13 cellular contexts compared by ENCODE assay signal in genomic region chr10:112738586-112739218, GRCh38.
DNase-seq lines count a peak whose midpoint lies in the region; ATAC-seq and TF ChIP-seq lines count a peak whose summit lies in the region.
"Had no signal": no experiment of that assay in that cellular context is flagged by ENCODE, and none has a peak within 500 bp of the region (broad histone marks: within the 10 kb centered on the region; RNA-seq: fewer than 3 reads in every experiment).

No MANE protein-coding gene starts in this region.

- H3K9me3 Mint-ChIP-seq in progenitor cell of endocrine pancreas (ENCODE audit: low read depth) = no peaks in the 10 kb centered on the region

- DNase-seq in ELF-1 (ENCODE audit: low read depth, low spot score) (peak; percentile 44), body of pancreas (peak; percentile 30 to 58 (median 42)), islet precursor cell (peak; percentile 69), progenitor cell of endocrine pancreas (ENCODE audit: low spot score, unreplicated experiment) (no peak), NCI-H187 (lab: John Stamatoyannopoulos, UW) (no peak)
- no peak for DNase-seq in activated CD4-positive, alpha-beta T cell treated with anti-CD3 and anti-CD28 coated beads for 4 hours
- DNase-seq in activated CD8-positive, alpha-beta memory T cell treated with anti-CD3 and anti-CD28 coated beads, Interleukin-2, amount 50 U/mL, for 48 hours = no peak
- DNase-seq: ACHN; CD4-positive, alpha-beta T cell; NCI-H1417; NCI-H2029; NCI-H524 had no signal

- TF ChIP-seq CTCF in body of pancreas (IDR thresholded peaks at IDR 0.05) (no peak), progenitor cell of endocrine pancreas (IDR thresholded peaks at IDR 0.05; ENCODE audit: unreplicated experiment) (no peak)

- H3K27me3 Mint-ChIP-seq in progenitor cell of endocrine pancreas = no peaks in the 10 kb centered on the region
- H3K27me3 Mint-ChIP-seq: B cell; CD4-positive, alpha-beta T cell had no signal

- no peak for TF ChIP-seq POLR2A in body of pancreas (IDR thresholded peaks at IDR 0.05)

- no peak overlapping the region for H3K4me3 ChIP-seq in body of pancreas

- no peaks in the 10 kb centered on the region for H3K27me3 ChIP-seq in body of pancreas

- no peak overlapping the region for H3K27ac ChIP-seq in body of pancreas

- peak overlapping the region; percentile 89 for H3K27ac Mint-ChIP-seq in progenitor cell of endocrine pancreas
- H3K27ac Mint-ChIP-seq: B cell; CD4-positive, alpha-beta T cell had no signal

- H3K4me1 Mint-ChIP-seq in progenitor cell of endocrine pancreas (ENCODE audit: low read depth) = peaks cover 66% of the 10 kb centered on the region
- H3K4me1 Mint-ChIP-seq: B cell had no signal

- ATAC-seq in body of pancreas = peak; percentile 41

- peaks cover 42% of the 10 kb centered on the region for H3K4me1 ChIP-seq in body of pancreas

- no peaks in the 10 kb centered on the region for H3K36me3 ChIP-seq in body of pancreas (replicated peaks in 1 of 2; ENCODE audit: insufficient read depth in 1 of 2, low read depth in 2 of 2)

- H3K4me3 Mint-ChIP-seq in progenitor cell of endocrine pancreas (ENCODE audit: low read depth) = no peak overlapping the region
- H3K4me3 Mint-ChIP-seq: B cell; CD4-positive, alpha-beta T cell had no signal

- intact Hi-C loops in body of pancreas (cut with DNase I) = no loop called here

- H3K9me3 ChIP-seq in body of pancreas = no peaks in the 10 kb centered on the region

- 52 to 62% methylated on average over 8 to 9 of the region's 9 CpGs for WGBS in body of pancreas, 2 donors

- no peaks in the 10 kb centered on the region for H3K36me3 Mint-ChIP-seq in progenitor cell of endocrine pancreas (ENCODE audit: insufficient read depth)

Comparison
In these comparisons a context has a peak if more than half of its experiments do, and no peak if none do; other contexts are left out.
1. DNase-seq: peak in ELF-1 (single experiment), body of pancreas (4 of 4) and islet precursor cell (single experiment); none in progenitor cell of endocrine pancreas (single experiment), activated CD4-positive, alpha-beta T cell treated with anti-CD3 and anti-CD28 coated beads for 4 hours (0 of 2), NCI-H187 (0 of 2) and activated CD8-positive, alpha-beta memory T cell treated with anti-CD3 and anti-CD28 coated beads, Interleukin-2, amount 50 U/mL, for 48 hours (single experiment).